In genomic region chr1:20575544-20576056, GRCh38 we compare ENCODE assay signal across 8 cellular contexts. TPM values are rescaled to one million over a fixed set of nuclear protein-coding genes. Genes with fewer than 3 reads are reported as not detected.
"Had no signal": no experiment of that assay in that cellular context is flagged by ENCODE, and none has a peak within 500 bp of the region (broad histone marks: within the 10 kb centered on the region; RNA-seq: fewer than 3 reads in every experiment).

No MANE protein-coding gene starts in this region.

- H3K4me3 ChIP-seq: cardiac muscle cell, pancreas, stomach, thoracic aorta had no signal

- H3K27me3 ChIP-seq: pancreas had no signal

- H3K9me3 ChIP-seq: pancreas, thoracic aorta had no signal

- H3K36me3 ChIP-seq: cardiac muscle cell, pancreas, stomach, thoracic aorta had no signal

- H3K4me1 ChIP-seq: pancreas had no signal

- FAIRE-seq: pancreas had no signal

- H3K27ac ChIP-seq: cardiac muscle cell, pancreas, stomach, thoracic aorta had no signal

RNA-seq across cellular contexts. Expression of gene CDA, which starts 13.3 kb away (rescaled TPM):
- total RNA-seq: activated CD4-positive, alpha-beta memory T cell treated with anti-CD3 and anti-CD28 coated beads for 36 hours; activated naive CD4-positive, alpha-beta T cell treated with anti-CD3 and anti-CD28 coated beads for 36 hours; cardiac muscle cell had no signal
- polyA plus RNA-seq: cardiac muscle cell, neural cell had no signal

RNA-seq across cellular contexts. Expression of gene FAM43B, which starts 23.2 kb away (rescaled TPM):
- total RNA-seq: activated CD4-positive, alpha-beta memory T cell treated with anti-CD3 and anti-CD28 coated beads for 36 hours; activated naive CD4-positive, alpha-beta T cell treated with anti-CD3 and anti-CD28 coated beads for 36 hours; stomach had no signal
- polyA plus RNA-seq: keratinocyte had no signal
